Comparison of ENCODE assay signal across 1 cellular context in genomic region chr17:73156166-73156840, GRCh38.
A peak's percentile ranks its signal among the peaks of the same experiment; 100 is the strongest.
TF ChIP-seq lines count a peak whose summit lies in the region.

No MANE protein-coding gene starts in this region.

TF ChIP-seq in HepG2, 621 proteins besides CTCF, POLR2A, EP300 and RAD21 (continued from another document and continues in another):
- peak; percentile 85; the same call in 1 of the 2 replicates for TF ChIP-seq ZNF142 (CRISPR knock-in tag; IDR thresholded peaks at IDR 0.05)
- 0 out of 3 replicates have a peak, but pooled peaks have one; percentile 17 for TF ChIP-seq MXI1 (IDR thresholded peaks at IDR 0.05; ENCODE audit: borderline replicate concordance, low read depth, low read length)
- TF ChIP-seq ZNF30 (CRISPR knock-in tag; IDR thresholded peaks at IDR 0.05) = no peak
- TF ChIP-seq, protein P1, sequence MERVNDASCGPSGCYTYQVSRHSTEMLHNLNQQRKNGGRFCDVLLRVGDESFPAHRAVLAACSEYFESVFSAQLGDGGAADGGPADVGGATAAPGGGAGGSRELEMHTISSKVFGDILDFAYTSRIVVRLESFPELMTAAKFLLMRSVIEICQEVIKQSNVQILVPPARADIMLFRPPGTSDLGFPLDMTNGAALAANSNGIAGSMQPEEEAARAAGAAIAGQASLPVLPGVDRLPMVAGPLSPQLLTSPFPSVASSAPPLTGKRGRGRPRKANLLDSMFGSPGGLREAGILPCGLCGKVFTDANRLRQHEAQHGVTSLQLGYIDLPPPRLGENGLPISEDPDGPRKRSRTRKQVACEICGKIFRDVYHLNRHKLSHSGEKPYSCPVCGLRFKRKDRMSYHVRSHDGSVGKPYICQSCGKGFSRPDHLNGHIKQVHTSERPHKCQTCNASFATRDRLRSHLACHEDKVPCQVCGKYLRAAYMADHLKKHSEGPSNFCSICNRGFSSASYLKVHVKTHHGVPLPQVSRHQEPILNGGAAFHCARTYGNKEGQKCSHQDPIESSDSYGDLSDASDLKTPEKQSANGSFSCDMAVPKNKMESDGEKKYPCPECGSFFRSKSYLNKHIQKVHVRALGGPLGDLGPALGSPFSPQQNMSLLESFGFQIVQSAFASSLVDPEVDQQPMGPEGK (CRISPR knock-in tag; IDR thresholded peaks at IDR 0.05) = peak; percentile 47; the same call in 1 of the 2 replicates
- TF ChIP-seq ZNF629 (CRISPR knock-in tag; conservative IDR thresholded peaks at IDR 0.05) = no peak
- TF ChIP-seq KLF9 (CRISPR knock-in tag; IDR thresholded peaks at IDR 0.05; ENCODE audit: low read depth) = 0 out of 2 replicates have a peak, but pooled peaks have one; percentile 38
- peak; percentile 56; the same call in 1 of the 2 replicates for TF ChIP-seq ETV5 (CRISPR knock-in tag; IDR thresholded peaks at IDR 0.05; ENCODE audit: borderline replicate concordance)
- 0 out of 2 replicates have a peak, but pooled peaks have one; percentile 35 for TF ChIP-seq ZKSCAN8 (CRISPR knock-in tag; IDR thresholded peaks at IDR 0.05; ENCODE audit: borderline replicate concordance)
- TF ChIP-seq ZNF512B (CRISPR knock-in tag; IDR thresholded peaks at IDR 0.05; ENCODE audit: borderline replicate concordance) = peak; percentile 55; the same call in 1 of the 2 replicates
- no peak for TF ChIP-seq CAMTA2 (CRISPR knock-in tag; IDR thresholded peaks at IDR 0.05; ENCODE audit: borderline replicate concordance)
- TF ChIP-seq HNF1B (CRISPR knock-in tag; IDR thresholded peaks at IDR 0.05) = peak; percentile 61
- TF ChIP-seq ZNF564 (CRISPR knock-in tag; IDR thresholded peaks at IDR 0.05) = peak; percentile 17; the same call in 1 of the 2 replicates
- TF ChIP-seq SOX5 (CRISPR knock-in tag; IDR thresholded peaks at IDR 0.05; ENCODE audit: borderline replicate concordance) = peak; percentile 39; the same call in 1 of the 2 replicates
- TF ChIP-seq ZNF607 (CRISPR knock-in tag; IDR thresholded peaks at IDR 0.05; ENCODE audit: borderline replicate concordance) = peak; percentile 71; the same call in 1 of the 2 replicates
- no peak; the same call in 1 of the 2 replicates for TF ChIP-seq ZFP36L1 (CRISPR knock-in tag; IDR thresholded peaks at IDR 0.05)
- TF ChIP-seq TAF15 (IDR thresholded peaks at IDR 0.05; ENCODE audit: low read depth, low read length, poor library complexity, severe bottlenecking) = no peak
- peak; percentile 65; the same call in 1 of the 2 replicates for TF ChIP-seq HMG20A (CRISPR knock-in tag; IDR thresholded peaks at IDR 0.05; ENCODE audit: borderline replicate concordance)
- TF ChIP-seq, protein P2, sequence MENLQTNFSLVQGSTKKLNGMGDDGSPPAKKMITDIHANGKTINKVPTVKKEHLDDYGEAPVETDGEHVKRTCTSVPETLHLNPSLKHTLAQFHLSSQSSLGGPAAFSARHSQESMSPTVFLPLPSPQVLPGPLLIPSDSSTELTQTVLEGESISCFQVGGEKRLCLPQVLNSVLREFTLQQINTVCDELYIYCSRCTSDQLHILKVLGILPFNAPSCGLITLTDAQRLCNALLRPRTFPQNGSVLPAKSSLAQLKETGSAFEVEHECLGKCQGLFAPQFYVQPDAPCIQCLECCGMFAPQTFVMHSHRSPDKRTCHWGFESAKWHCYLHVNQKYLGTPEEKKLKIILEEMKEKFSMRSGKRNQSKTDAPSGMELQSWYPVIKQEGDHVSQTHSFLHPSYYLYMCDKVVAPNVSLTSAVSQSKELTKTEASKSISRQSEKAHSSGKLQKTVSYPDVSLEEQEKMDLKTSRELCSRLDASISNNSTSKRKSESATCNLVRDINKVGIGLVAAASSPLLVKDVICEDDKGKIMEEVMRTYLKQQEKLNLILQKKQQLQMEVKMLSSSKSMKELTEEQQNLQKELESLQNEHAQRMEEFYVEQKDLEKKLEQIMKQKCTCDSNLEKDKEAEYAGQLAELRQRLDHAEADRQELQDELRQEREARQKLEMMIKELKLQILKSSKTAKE (CRISPR knock-in tag; IDR thresholded peaks at IDR 0.05; ENCODE audit: borderline replicate concordance) = no peak
- TF ChIP-seq, protein P3, sequence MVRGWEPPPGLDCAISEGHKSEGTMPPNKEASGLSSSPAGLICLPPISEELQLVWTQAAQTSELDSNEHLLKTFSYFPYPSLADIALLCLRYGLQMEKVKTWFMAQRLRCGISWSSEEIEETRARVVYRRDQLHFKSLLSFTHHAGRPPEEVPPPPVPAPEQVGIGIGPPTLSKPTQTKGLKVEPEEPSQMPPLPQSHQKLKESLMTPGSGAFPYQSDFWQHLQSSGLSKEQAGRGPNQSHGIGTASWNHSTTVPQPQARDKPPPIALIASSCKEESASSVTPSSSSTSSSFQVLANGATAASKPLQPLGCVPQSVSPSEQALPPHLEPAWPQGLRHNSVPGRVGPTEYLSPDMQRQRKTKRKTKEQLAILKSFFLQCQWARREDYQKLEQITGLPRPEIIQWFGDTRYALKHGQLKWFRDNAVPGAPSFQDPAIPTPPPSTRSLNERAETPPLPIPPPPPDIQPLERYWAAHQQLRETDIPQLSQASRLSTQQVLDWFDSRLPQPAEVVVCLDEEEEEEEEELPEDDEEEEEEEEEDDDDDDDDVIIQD (CRISPR knock-in tag; IDR thresholded peaks at IDR 0.05; ENCODE audit: low read depth) = no peak
- TF ChIP-seq MAFK (conservative IDR thresholded peaks at IDR 0.05 in 1 of 2, IDR thresholded peaks at IDR 0.05 in 1 of 2; ENCODE audit: low read length in 2 of 2) = 0 out of 4 replicates have a peak, but pooled peaks of 1 of the 2 experiments have one; percentile 7
- TF ChIP-seq ZNF605 (CRISPR knock-in tag; IDR thresholded peaks at IDR 0.05) = peak; percentile 54
- peak; percentile 62 for TF ChIP-seq YY1 (IDR thresholded peaks at IDR 0.05; ENCODE audit: insufficient read depth, insufficient replicate concordance, low read depth, low read length)
- TF ChIP-seq NFKBIZ (CRISPR knock-in tag; IDR thresholded peaks at IDR 0.05) = 0 out of 2 replicates have a peak, but pooled peaks have one; percentile 28
- no peak for TF ChIP-seq IRF1 (CRISPR knock-in tag; IDR thresholded peaks at IDR 0.05; ENCODE audit: low read depth)
- peak; percentile 45; the same call in 1 of the 2 replicates for TF ChIP-seq NCOA2 (CRISPR knock-in tag; IDR thresholded peaks at IDR 0.05)
- TF ChIP-seq, protein P4, sequence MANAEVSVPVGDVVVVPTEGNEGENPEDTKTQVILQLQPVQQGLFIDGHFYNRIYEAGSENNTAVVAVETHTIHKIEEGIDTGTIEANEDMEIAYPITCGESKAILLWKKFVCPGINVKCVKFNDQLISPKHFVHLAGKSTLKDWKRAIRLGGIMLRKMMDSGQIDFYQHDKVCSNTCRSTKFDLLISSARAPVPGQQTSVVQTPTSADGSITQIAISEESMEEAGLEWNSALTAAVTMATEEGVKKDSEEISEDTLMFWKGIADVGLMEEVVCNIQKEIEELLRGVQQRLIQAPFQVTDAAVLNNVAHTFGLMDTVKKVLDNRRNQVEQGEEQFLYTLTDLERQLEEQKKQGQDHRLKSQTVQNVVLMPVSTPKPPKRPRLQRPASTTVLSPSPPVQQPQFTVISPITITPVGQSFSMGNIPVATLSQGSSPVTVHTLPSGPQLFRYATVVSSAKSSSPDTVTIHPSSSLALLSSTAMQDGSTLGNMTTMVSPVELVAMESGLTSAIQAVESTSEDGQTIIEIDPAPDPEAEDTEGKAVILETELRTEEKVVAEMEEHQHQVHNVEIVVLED (CRISPR knock-in tag; IDR thresholded peaks at IDR 0.05; ENCODE audit: borderline replicate concordance) = 0 out of 2 replicates have a peak, but pooled peaks have one; percentile 5
- TF ChIP-seq, protein P5, sequence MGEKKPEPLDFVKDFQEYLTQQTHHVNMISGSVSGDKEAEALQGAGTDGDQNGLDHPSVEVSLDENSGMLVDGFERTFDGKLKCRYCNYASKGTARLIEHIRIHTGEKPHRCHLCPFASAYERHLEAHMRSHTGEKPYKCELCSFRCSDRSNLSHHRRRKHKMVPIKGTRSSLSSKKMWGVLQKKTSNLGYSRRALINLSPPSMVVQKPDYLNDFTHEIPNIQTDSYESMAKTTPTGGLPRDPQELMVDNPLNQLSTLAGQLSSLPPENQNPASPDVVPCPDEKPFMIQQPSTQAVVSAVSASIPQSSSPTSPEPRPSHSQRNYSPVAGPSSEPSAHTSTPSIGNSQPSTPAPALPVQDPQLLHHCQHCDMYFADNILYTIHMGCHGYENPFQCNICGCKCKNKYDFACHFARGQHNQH (CRISPR knock-in tag; IDR thresholded peaks at IDR 0.05) = 0 out of 2 replicates have a peak, but pooled peaks have one; percentile 44
- TF ChIP-seq ZNF552 (CRISPR knock-in tag; IDR thresholded peaks at IDR 0.05; ENCODE audit: borderline replicate concordance) = no peak
- TF ChIP-seq PITX1 (CRISPR knock-in tag; IDR thresholded peaks at IDR 0.05) = peak; percentile 24; the same call in 1 of the 2 replicates
- peak; percentile 60 for TF ChIP-seq TEAD3 (CRISPR knock-in tag; optimal IDR thresholded peaks at IDR 0.05; ENCODE audit: borderline replicate concordance)
